ENCODE assay signal across 1 cellular context in the genomic region with DNA sequence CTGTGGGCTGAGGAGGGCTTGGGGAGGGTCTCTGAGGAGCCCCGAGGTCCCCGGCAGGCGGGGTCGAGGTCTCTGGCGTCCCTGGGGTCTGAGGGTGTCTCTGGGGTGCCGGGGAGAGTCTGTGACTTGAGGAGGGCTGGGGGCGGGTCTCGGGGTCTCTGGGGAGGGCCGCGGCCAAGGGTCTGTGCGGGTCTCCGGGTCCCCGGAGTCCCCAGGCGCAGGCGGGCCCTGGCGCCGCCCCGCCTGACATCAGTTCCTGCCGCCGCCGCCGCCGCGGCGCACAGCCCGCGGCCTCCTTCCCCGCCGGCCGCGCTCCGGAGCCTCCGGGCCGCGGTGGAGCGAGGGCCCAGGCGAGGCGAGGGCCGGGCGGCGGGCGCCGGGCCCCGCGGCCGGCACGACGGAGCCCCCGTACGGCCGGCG.
TF ChIP-seq lines count a peak whose summit lies in the region.

A gene with protein sequence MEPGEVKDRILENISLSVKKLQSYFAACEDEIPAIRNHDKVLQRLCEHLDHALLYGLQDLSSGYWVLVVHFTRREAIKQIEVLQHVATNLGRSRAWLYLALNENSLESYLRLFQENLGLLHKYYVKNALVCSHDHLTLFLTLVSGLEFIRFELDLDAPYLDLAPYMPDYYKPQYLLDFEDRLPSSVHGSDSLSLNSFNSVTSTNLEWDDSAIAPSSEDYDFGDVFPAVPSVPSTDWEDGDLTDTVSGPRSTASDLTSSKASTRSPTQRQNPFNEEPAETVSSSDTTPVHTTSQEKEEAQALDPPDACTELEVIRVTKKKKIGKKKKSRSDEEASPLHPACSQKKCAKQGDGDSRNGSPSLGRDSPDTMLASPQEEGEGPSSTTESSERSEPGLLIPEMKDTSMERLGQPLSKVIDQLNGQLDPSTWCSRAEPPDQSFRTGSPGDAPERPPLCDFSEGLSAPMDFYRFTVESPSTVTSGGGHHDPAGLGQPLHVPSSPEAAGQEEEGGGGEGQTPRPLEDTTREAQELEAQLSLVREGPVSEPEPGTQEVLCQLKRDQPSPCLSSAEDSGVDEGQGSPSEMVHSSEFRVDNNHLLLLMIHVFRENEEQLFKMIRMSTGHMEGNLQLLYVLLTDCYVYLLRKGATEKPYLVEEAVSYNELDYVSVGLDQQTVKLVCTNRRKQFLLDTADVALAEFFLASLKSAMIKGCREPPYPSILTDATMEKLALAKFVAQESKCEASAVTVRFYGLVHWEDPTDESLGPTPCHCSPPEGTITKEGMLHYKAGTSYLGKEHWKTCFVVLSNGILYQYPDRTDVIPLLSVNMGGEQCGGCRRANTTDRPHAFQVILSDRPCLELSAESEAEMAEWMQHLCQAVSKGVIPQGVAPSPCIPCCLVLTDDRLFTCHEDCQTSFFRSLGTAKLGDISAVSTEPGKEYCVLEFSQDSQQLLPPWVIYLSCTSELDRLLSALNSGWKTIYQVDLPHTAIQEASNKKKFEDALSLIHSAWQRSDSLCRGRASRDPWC (plus strand): TSS at position 279 of the 420 bp plus-strand sequence. CDS start 239 bp downstream, outside the sequence.

TF ChIP-seq in HCT116, 20 proteins besides CTCF, POLR2A, EP300 and RAD21 (continued from another document):
- no peak for TF ChIP-seq REST (IDR thresholded peaks at IDR 0.05; ENCODE audit: low read depth)
